Comparison of ENCODE assay signal across 9 cellular contexts in the genomic region with DNA sequence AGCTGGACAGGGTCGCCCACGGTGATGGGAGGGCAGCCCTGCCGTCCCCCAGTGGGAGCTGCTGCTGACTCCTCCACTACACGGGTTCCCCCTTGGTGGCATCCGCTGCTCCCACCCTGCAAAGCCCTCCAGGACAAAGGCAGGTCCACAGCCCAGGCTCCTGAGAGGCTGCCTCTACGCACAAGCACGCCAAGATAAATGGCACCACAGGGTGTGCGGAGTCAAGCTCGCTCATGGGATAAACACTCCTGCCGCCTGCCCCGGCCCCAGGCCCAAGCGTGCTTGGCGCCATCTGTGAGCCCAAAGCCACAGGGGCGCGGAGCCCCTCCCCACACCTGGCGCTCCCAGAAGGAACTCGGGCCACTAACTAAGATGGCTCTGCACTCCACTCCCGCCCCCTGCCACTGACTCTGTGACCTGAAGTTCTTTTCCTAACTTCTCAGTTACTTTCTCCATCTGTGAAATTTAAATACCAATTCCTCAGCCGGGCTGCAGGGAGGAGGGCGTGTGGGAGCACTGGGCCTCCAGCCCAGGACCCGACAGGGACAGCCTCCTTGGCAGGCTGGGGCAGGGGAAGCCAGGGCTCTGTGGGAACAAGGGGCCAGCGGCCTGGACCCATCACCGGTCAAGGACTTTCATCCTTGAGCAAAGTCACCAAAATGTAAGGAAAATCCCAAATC. TPM values are rescaled to one million over a fixed set of nuclear protein-coding genes. Genes with fewer than 3 reads are reported as not detected.
A peak's percentile ranks its signal among the peaks of the same experiment; 100 is the strongest.
DNase-seq lines count a peak whose midpoint lies in the region; ATAC-seq and TF ChIP-seq lines count a peak whose summit lies in the region.
"Had no signal": no experiment of that assay in that cellular context is flagged by ENCODE, and none has a peak within 500 bp of the region (broad histone marks: within the 10 kb centered on the region; RNA-seq: fewer than 3 reads in every experiment).

No MANE protein-coding gene starts in this region.

- 67 to 70% methylated on average over 23 of the region's 23 CpGs for WGBS in ectodermal cell, 2 experiments
- 47 to 53% methylated on average over 14 to 23 of the region's 23 CpGs for WGBS in lower leg skin, 2 donors

- H3K27me3 ChIP-seq in BLaER1, result no peaks in the 10 kb centered on the region
- H3K27me3 ChIP-seq in ectodermal cell (ENCODE audit: control insufficient read depth, insufficient read depth, low read length, poor library complexity, severe bottlenecking), result no peaks in the 10 kb centered on the region
- H3K27me3 ChIP-seq: pancreas had no signal

- no peaks in the 10 kb centered on the region for H3K9me3 Mint-ChIP-seq in neural crest cell

- H3K27ac Mint-ChIP-seq in neural crest cell (ENCODE audit: unreplicated experiment), result peak overlapping the region; percentile 91

- no peak overlapping the region for H3K4me3 Mint-ChIP-seq in neural crest cell

- H3K9me3 ChIP-seq in BLaER1 (no peaks in the 10 kb centered on the region), ectodermal cell (ENCODE audit: control insufficient read depth, low read length) (no peaks in the 10 kb centered on the region)
- H3K9me3 ChIP-seq: pancreas had no signal

- TF ChIP-seq POLR2A in lower leg skin (IDR thresholded peaks at IDR 0.05), result no peak

- H3K27ac ChIP-seq in BLaER1 (peak overlapping the region; percentile 92), ectodermal cell (ENCODE audit: insufficient read depth, low read depth, low read length, poor library complexity, severe bottlenecking) (peak overlapping the region; percentile 73)

- peaks cover 10% of the 10 kb centered on the region for H4K20me1 ChIP-seq in BLaER1

- H3K4me3 ChIP-seq in BLaER1, result peak overlapping the region; percentile 60; the same call in 1 of the 2 replicates
- no peak overlapping the region for H3K4me3 ChIP-seq in ectodermal cell (ENCODE audit: insufficient read depth, low read depth, low read length)
- no peak overlapping the region for H3K4me3 ChIP-seq in lower leg skin (ENCODE audit: low read depth, poor library complexity, severe bottlenecking)
- H3K4me3 ChIP-seq: pancreas had no signal

- H3K4me1 ChIP-seq in BLaER1, result peaks cover 100% of the 10 kb centered on the region
- peaks cover 32% of the 10 kb centered on the region for H3K4me1 ChIP-seq in ectodermal cell (ENCODE audit: control insufficient read depth, insufficient read depth, low read length)

- DNase-seq in NCI-H446 treated with DMSO at 0.1 percent for 48 hours (lab: John Stamatoyannopoulos, UW) (peak; percentile 64), neural crest cell (ENCODE audit: low read depth, low spot score) (no peak), NCI-H510A treated with DMSO at 0.1 percent for 48 hours (lab: John Stamatoyannopoulos, UW) (no peak), lower leg skin (ENCODE audit: low spot score in 2 of 2) (no peak), NCI-H1694 (lab: John Stamatoyannopoulos, UW) (no peak)

- H3K4me2 ChIP-seq in BLaER1, result peak overlapping the region; percentile 97

- H3K36me3 Mint-ChIP-seq in neural crest cell (ENCODE audit: low read depth), result peaks cover 3% of the 10 kb centered on the region

- intact Hi-C loops in lower leg skin (cut with DNase I; ENCODE audit: low total_unique reads), result no loop called here

- H3K27me3 Mint-ChIP-seq in neural crest cell (ENCODE audit: low read depth), result no peaks in the 10 kb centered on the region

- H3K36me3 ChIP-seq in BLaER1 (peaks cover 15% of the 10 kb centered on the region), ectodermal cell (ENCODE audit: control insufficient read depth, insufficient read depth, low read length) (no peaks in the 10 kb centered on the region)
- H3K36me3 ChIP-seq: pancreas had no signal

- peak overlapping the region; percentile 80 for H3K9ac ChIP-seq in BLaER1

- ATAC-seq in GM18868 (IDR thresholded peaks at IDR 0.05; ENCODE audit: unreplicated experiment), result no peak

- no peak for TF ChIP-seq CTCF in neural crest cell (conservative IDR thresholded peaks at IDR 0.05)
- no peak for TF ChIP-seq CTCF in lower leg skin (IDR thresholded peaks at IDR 0.05)

- H3K4me1 Mint-ChIP-seq in neural crest cell, result peaks cover 44% of the 10 kb centered on the region

RNA-seq across cellular contexts. Expression of gene EHD1, which starts 14.9 kb away (rescaled TPM):
- polyA plus RNA-seq in ectodermal cell (2013, experiment 1 of 4), result 40.0 TPM
- polyA plus RNA-seq in ectodermal cell (2013, experiment 2 of 4), result 43.2 TPM
- 23.9 TPM for polyA plus RNA-seq in ectodermal cell (2013, experiment 3 of 4)
- 27.4 TPM for polyA plus RNA-seq in ectodermal cell (2013, experiment 4 of 4)
- total RNA-seq in neural crest cell, result 74.2 and 77.2 TPM in 2 replicates
- total RNA-seq in lower leg skin, result 10 to 100 TPM; 81.0 to 98.9 (median 90.5) TPM

RNA-seq across cellular contexts. Expression of gene CDC42BPG, which starts 19.1 kb away (rescaled TPM):
- 3.4 TPM for polyA plus RNA-seq in ectodermal cell (2013, experiment 1 of 4)
- 3.4 TPM for polyA plus RNA-seq in ectodermal cell (2013, experiment 2 of 4)
- polyA plus RNA-seq in ectodermal cell (2013, experiment 3 of 4), result 2.5 TPM
- 1.8 TPM for polyA plus RNA-seq in ectodermal cell (2013, experiment 4 of 4)
- total RNA-seq in neural crest cell, result 3.0 and 3.5 TPM in 2 replicates
- 10 to 100 TPM; 40.3 to 81.3 (median 50.1) TPM for total RNA-seq in lower leg skin

RNA-seq across cellular contexts. Expression of gene MEN1, which starts 53.2 kb away (rescaled TPM):
- 69.0 TPM for polyA plus RNA-seq in ectodermal cell (2013, experiment 1 of 4)
- 63.1 TPM for polyA plus RNA-seq in ectodermal cell (2013, experiment 2 of 4)
- polyA plus RNA-seq in ectodermal cell (2013, experiment 3 of 4), result 48.4 TPM
- polyA plus RNA-seq in ectodermal cell (2013, experiment 4 of 4), result 55.5 TPM
- total RNA-seq in neural crest cell (54.8 and 57.9 TPM in 2 replicates), lower leg skin (10 to 100 TPM; 20.5 to 42.7 (median 32.2) TPM)

RNA-seq across cellular contexts. Expression of gene ATG2A, which starts 53.5 kb away (rescaled TPM):
- 16.8 TPM for polyA plus RNA-seq in ectodermal cell (2013, experiment 1 of 4)
- polyA plus RNA-seq in ectodermal cell (2013, experiment 2 of 4), result 18.1 TPM
- polyA plus RNA-seq in ectodermal cell (2013, experiment 3 of 4), result 15.4 TPM
- 15.5 TPM for polyA plus RNA-seq in ectodermal cell (2013, experiment 4 of 4)
- total RNA-seq in neural crest cell (24.1 and 24.8 TPM in 2 replicates), lower leg skin (100 to 1,000 TPM in 1 of 4 donors, 10 to 100 TPM in 3; 73.8 to 118 (median 91.2) TPM)
